In genomic region chr17:29148790-29149430, GRCh38 we compare ENCODE assay signal across 8 cellular contexts. TPM values are rescaled to one million over a fixed set of nuclear protein-coding genes. Genes with fewer than 3 reads are reported as not detected.
DNase-seq lines count a peak whose midpoint lies in the region; ATAC-seq lines count a peak whose summit lies in the region.

No MANE protein-coding gene starts in this region.

- H3K27ac ChIP-seq in esophagus (ENCODE audit: low read depth in 2 of 2, low read length in 1 of 2) (peak overlapping the region; percentile 84 to 86), muscle layer of colon (ENCODE audit: low read depth, low read length) (peak overlapping the region; percentile 81)

- peaks cover 3 to 10% of the 10 kb centered on the region in 2 donors for H3K4me1 ChIP-seq in esophagus (ENCODE audit: control insufficient read depth in 2 of 2, insufficient read depth in 2 of 2, low read length in 1 of 2)
- H3K4me1 ChIP-seq in muscle layer of colon (ENCODE audit: insufficient read depth, low read length): peaks cover 15% of the 10 kb centered on the region

- H3K4me3 ChIP-seq in esophagus (ENCODE audit: low read depth in 1 of 2, low read length in 2 of 2): peak overlapping the region; percentile 44 to 51
- peak overlapping the region; percentile 29 to 70 for H3K4me3 ChIP-seq in muscle layer of colon (ENCODE audit: low read depth in 1 of 2, low read length in 2 of 2)

- H3K9me3 ChIP-seq in esophagus (ENCODE audit: control insufficient read depth in 2 of 2, insufficient read depth in 1 of 2, low read depth in 1 of 2, low read length in 1 of 2) (no peaks in the 10 kb centered on the region), muscle layer of colon (ENCODE audit: low read length) (no peaks in the 10 kb centered on the region)

- peak; percentile 78 for ATAC-seq in GM21447 (IDR thresholded peaks at IDR 0.05; ENCODE audit: unreplicated experiment)

- H3K36me3 ChIP-seq in esophagus (ENCODE audit: control insufficient read depth in 2 of 2, insufficient read depth in 2 of 2, low read length in 1 of 2) (no peaks in the 10 kb centered on the region), muscle layer of colon (ENCODE audit: insufficient read depth, low read length) (no peaks in the 10 kb centered on the region)

- WGBS in esophagus, 2 donors: 3 to 5% methylated on average over 29 to 34 of the region's 34 CpGs

- DNase-seq in DMS114 treated with DMSO at 0.1 percent for 48 hours (lab: John Stamatoyannopoulos, UW; ENCODE audit: unreplicated experiment): peak; percentile 65
- DNase-seq in HuH-7.5 (ENCODE audit: low spot score): peak; percentile 90
- DNase-seq in OCI-M2 (lab: John Stamatoyannopoulos, UW; ENCODE audit: unreplicated experiment): peak; percentile 71
- peak; percentile 96 for DNase-seq in activated T-cell treated with anti-CD3 and anti-CD28 coated beads, Interleukin-2, amount 50 U/mL, for 1 hour
- peak; percentile 81 to 86 for DNase-seq in stimulated activated CD8-positive, alpha-beta memory T cell treated with anti-CD3 and anti-CD28 coated beads, Interleukin-7, amount 100 ng/mL, for 1 hour (ENCODE audit: low read depth in 2 of 2)

- H3K27me3 ChIP-seq in esophagus (ENCODE audit: control insufficient read depth in 1 of 2, insufficient read depth in 2 of 2, low read length in 2 of 2) (no peaks in the 10 kb centered on the region), muscle layer of colon (ENCODE audit: control insufficient read depth in 1 of 2, insufficient read depth in 2 of 2, low read length in 2 of 2) (no peaks in the 10 kb centered on the region)

- peak overlapping the region; percentile 70 for H3K9ac ChIP-seq in muscle layer of colon (ENCODE audit: low read length)

RNA-seq across cellular contexts. Expression of gene MYO18A, which starts 31.3 kb away (rescaled TPM):
- 10 to 100 TPM; 39.1 to 86.4 TPM for polyA plus RNA-seq in esophagus

Comparison
In these comparisons a context has a peak if more than half of its experiments do, and no peak if none do; other contexts are left out.
1. Peak in every context shown above with its lines: DNase-seq, ATAC-seq, H3K4me3 ChIP-seq and H3K27ac ChIP-seq.